10 cellular contexts compared by ENCODE assay signal in genomic region chr2:203681978-203682377, GRCh38. TPM values are rescaled to one million over a fixed set of nuclear protein-coding genes. Genes with fewer than 3 reads are reported as not detected.
DNase-seq lines count a peak whose midpoint lies in the region; ATAC-seq and TF ChIP-seq lines count a peak whose summit lies in the region.
"Had no signal": no experiment of that assay in that cellular context is flagged by ENCODE, and none has a peak within 500 bp of the region (broad histone marks: within the 10 kb centered on the region; RNA-seq: fewer than 3 reads in every experiment).

No MANE protein-coding gene starts in this region.

- TF ChIP-seq CTCF in Calu3 (IDR thresholded peaks at IDR 0.05; ENCODE audit: unreplicated experiment) (no peak), esophagus muscularis mucosa (IDR thresholded peaks at IDR 0.05) (no peak), parathyroid adenoma (IDR thresholded peaks at IDR 0.05) (no peak), body of pancreas (IDR thresholded peaks at IDR 0.05) (no peak), WERI-Rb-1 (IDR thresholded peaks at IDR 0.05; ENCODE audit: low read depth, low read length) (no peak)

- H3K4me2 ChIP-seq in parathyroid adenoma (ENCODE audit: low read length) = no peak overlapping the region

- no TSS peak for BruUV-seq in Calu3 (replicated peaks; lab: Mats Ljungman, UMichigan)

- TF ChIP-seq EP300 in esophagus muscularis mucosa (IDR thresholded peaks at IDR 0.05) = no peak

- intact Hi-C loops in Calu3 (cut with micrococcal nuclease; ENCODE audit: unreplicated experiment) = no loop called here
- intact Hi-C loops in esophagus muscularis mucosa (cut with DNase I) = no loop called here
- intact Hi-C loops in body of pancreas (cut with DNase I) = no loop called here

- no peaks in the 10 kb centered on the region for H3K9me3 ChIP-seq in esophagus muscularis mucosa
- H3K9me3 ChIP-seq in parathyroid adenoma (ENCODE audit: control insufficient read depth, low read length) = no peaks in the 10 kb centered on the region
- H3K9me3 ChIP-seq in body of pancreas = no peaks in the 10 kb centered on the region
- H3K9me3 ChIP-seq in WERI-Rb-1 (ENCODE audit: severe bottlenecking) = no peaks in the 10 kb centered on the region

- no peak overlapping the region for H3K4me3 Mint-ChIP-seq in Calu3 (ENCODE audit: low read depth, unreplicated experiment)

- H3K27ac ChIP-seq in esophagus muscularis mucosa (replicated peaks in 1 of 4) (peak overlapping the region; percentile 48 to 72 (median 65)), parathyroid adenoma (peak overlapping the region; percentile 67), body of pancreas (peak overlapping the region in 1 of 4 donors; percentile 5), WERI-Rb-1 (no peak overlapping the region)

- TF ChIP-seq POLR2A in esophagus muscularis mucosa (IDR thresholded peaks at IDR 0.05; ENCODE audit: low read depth) = no peak
- TF ChIP-seq POLR2A in body of pancreas (IDR thresholded peaks at IDR 0.05) = no peak

- WGBS in esophagus muscularis mucosa = 83% methylated on average over 2 of the region's 2 CpGs
- WGBS in body of pancreas, 2 donors = 77 to 80% methylated on average over 2 of the region's 2 CpGs

- no peaks in the 10 kb centered on the region for H3K79me2 ChIP-seq in parathyroid adenoma

- CTCF ChIA-PET in Calu3 (lab: Charles Lee) = interaction anchor here (1.0 to 1.3 kb wide), 2 partner anchors 10 to 14 kb away, joined by 3 read pairs; no protein-coding TSS in a partner anchor

- H3K4me1 ChIP-seq in esophagus muscularis mucosa (peaks cover 47 to 64% (median 57%) of the 10 kb centered on the region in 4 donors), parathyroid adenoma (no peaks in the 10 kb centered on the region), body of pancreas (no peaks in the 10 kb centered on the region)

- H3K4me3 ChIP-seq in esophagus muscularis mucosa (no peak overlapping the region), parathyroid adenoma (ENCODE audit: low read depth, low read length) (no peak overlapping the region), body of pancreas (no peak overlapping the region), WERI-Rb-1 (ENCODE audit: low read depth, low read length) (no peak overlapping the region)

- DNase-seq in Calu3 (peak; percentile 19), MV-4-11 (lab: John Stamatoyannopoulos, UW) (peak; percentile 30), esophagus muscularis mucosa (ENCODE audit: extremely low spot score) (peak; percentile 66), body of pancreas (no peak), WERI-Rb-1 (no peak), left lobe of liver (ENCODE audit: low spot score) (no peak), ACHN (no peak)
- DNase-seq: activated gamma-delta T cell treated with Interleukin-2 at 50 U/mL for 16 hours, NCI-H1105 had no signal

- H3K27me3 Mint-ChIP-seq in Calu3 (ENCODE audit: unreplicated experiment) = no peaks in the 10 kb centered on the region

- no peaks in the 10 kb centered on the region for H3K27me3 ChIP-seq in esophagus muscularis mucosa
- no peaks in the 10 kb centered on the region for H3K27me3 ChIP-seq in parathyroid adenoma (ENCODE audit: control insufficient read depth, insufficient read depth, low read length)
- H3K27me3 ChIP-seq in body of pancreas = no peaks in the 10 kb centered on the region
- no peaks in the 10 kb centered on the region for H3K27me3 ChIP-seq in WERI-Rb-1 (ENCODE audit: insufficient read depth, low read depth, severe bottlenecking)

- H3K4me1 Mint-ChIP-seq in Calu3 (ENCODE audit: low read depth, unreplicated experiment) = peaks cover 77% of the 10 kb centered on the region

- H3K36me3 Mint-ChIP-seq in Calu3 (ENCODE audit: insufficient read depth, unreplicated experiment) = peaks cover 23% of the 10 kb centered on the region

- H3K9ac ChIP-seq in parathyroid adenoma = no peak overlapping the region

- no peak overlapping the region for H2AFZ ChIP-seq in parathyroid adenoma

- in situ Hi-C loops in ACHN (cut with HindIII; ENCODE audit: low pct_ligation_motif_present, low pct_unique_long_range_greater_than_20kb, low sequenced_read_pairs) = no loop called here

- peak overlapping the region; percentile 100 for H3K27ac Mint-ChIP-seq in Calu3 (ENCODE audit: unreplicated experiment)

- no peaks in the 10 kb centered on the region for H3K36me3 ChIP-seq in esophagus muscularis mucosa
- no peaks in the 10 kb centered on the region for H3K36me3 ChIP-seq in parathyroid adenoma (ENCODE audit: control insufficient read depth, insufficient read depth, low read length)
- H3K36me3 ChIP-seq in body of pancreas (replicated peaks in 1 of 2; ENCODE audit: insufficient read depth in 1 of 2, low read depth in 2 of 2) = no peaks in the 10 kb centered on the region
- H3K36me3 ChIP-seq in WERI-Rb-1 = no peaks in the 10 kb centered on the region

- H3K9me3 Mint-ChIP-seq in Calu3 (ENCODE audit: low read depth, unreplicated experiment) = peaks cover 2% of the 10 kb centered on the region

- ATAC-seq in body of pancreas (no peak), left lobe of liver (no peak)

RNA-seq across cellular contexts. Expression of gene CD28, which starts 24.5 kb away (rescaled TPM):
- total RNA-seq in Calu3 (2022) (0.07 TPM in 1 of 2 replicates, not detected in the other), esophagus muscularis mucosa (1 to 10 TPM in 1 of 4 donors, under 1 TPM in 3; under 0.01 to 2.2 (median 0.28) TPM), body of pancreas (under 1 TPM in 1 of 2 donors, not detected in 1; 0.52 TPM), left lobe of liver (1.5 TPM)

Comparison
In these comparisons a context has a peak if more than half of its experiments do, and no peak if none do; other contexts are left out.
1. DNase-seq: peak in Calu3 (single experiment), MV-4-11 (single experiment) and esophagus muscularis mucosa (single experiment); none in body of pancreas (0 of 4), WERI-Rb-1 (single experiment), left lobe of liver (single experiment) and ACHN (single experiment).